ENCODE assay signal across 8 cellular contexts in the genomic region with DNA sequence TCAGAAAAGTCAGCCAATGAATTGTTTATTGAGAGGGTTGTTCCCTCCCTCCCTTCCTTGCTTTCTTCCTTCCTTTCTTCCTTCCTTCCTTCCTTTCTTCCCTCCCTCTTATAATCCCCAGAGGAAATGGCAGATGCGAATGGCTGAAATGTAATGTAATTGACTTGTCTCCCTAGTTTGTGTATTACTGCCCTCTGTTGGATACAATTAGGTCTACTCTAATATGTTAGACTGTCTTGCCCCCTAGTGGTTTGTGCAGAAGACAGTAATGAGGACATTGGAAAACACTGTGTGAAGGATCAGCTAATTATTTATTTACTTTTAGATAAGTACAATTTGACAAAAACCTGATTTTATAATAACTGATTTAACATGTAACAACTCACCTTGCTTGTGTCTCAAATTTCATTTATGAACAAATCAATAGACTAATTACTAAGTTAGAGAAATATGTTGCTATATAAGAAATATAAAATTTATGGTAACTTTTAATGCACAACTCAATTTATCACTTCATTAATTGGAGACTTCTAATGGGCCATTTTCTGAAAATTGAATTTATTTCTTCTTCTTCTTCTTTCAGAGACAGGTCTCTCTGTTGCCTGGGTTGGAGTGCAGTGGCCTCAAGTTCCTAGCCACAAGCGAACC.
A peak's percentile ranks its signal among the peaks of the same experiment; 100 is the strongest.
DNase-seq lines count a peak whose midpoint lies in the region; ATAC-seq lines count a peak whose summit lies in the region.

No MANE protein-coding gene starts in this region.

- H3K27ac Mint-ChIP-seq in activated CD8-positive, alpha-beta T cell treated with anti-CD3 and anti-CD28 coated beads, Interleukin-2, amount 10 ng/mL, durations not matched to agents 7 days and 5 days = no peak overlapping the region

- intact Hi-C loops in left cardiac atrium (cut with DNase I) = loop anchor here (1.0 to 10.0 kb wide), 5 partner anchors 38 to 803 kb away; no protein-coding TSS in a partner anchor

- no peaks in the 10 kb centered on the region for H3K27me3 Mint-ChIP-seq in activated CD8-positive, alpha-beta T cell treated with anti-CD3 and anti-CD28 coated beads, Interleukin-2, amount 10 ng/mL, durations not matched to agents 7 days and 5 days (ENCODE audit: low read depth)

- POLR2A ChIA-PET in activated CD8-positive, alpha-beta T cell treated with anti-CD3 and anti-CD28 coated beads, Interleukin-2, amount 10 ng/mL, durations not matched to agents 7 days and 5 days (lab: Charles Lee) = no interaction called here

- no peaks in the 10 kb centered on the region for H3K36me3 Mint-ChIP-seq in activated CD8-positive, alpha-beta T cell treated with anti-CD3 and anti-CD28 coated beads, Interleukin-2, amount 10 ng/mL, durations not matched to agents 7 days and 5 days (ENCODE audit: low read depth)

- H3K4me3 Mint-ChIP-seq in activated CD8-positive, alpha-beta T cell treated with anti-CD3 and anti-CD28 coated beads, Interleukin-2, amount 10 ng/mL, durations not matched to agents 7 days and 5 days = no peak overlapping the region

- H3K4me1 Mint-ChIP-seq in activated CD8-positive, alpha-beta T cell treated with anti-CD3 and anti-CD28 coated beads, Interleukin-2, amount 10 ng/mL, durations not matched to agents 7 days and 5 days (ENCODE audit: low read depth) = no peaks in the 10 kb centered on the region

- no peaks in the 10 kb centered on the region for H3K9me3 Mint-ChIP-seq in activated CD8-positive, alpha-beta T cell treated with anti-CD3 and anti-CD28 coated beads, Interleukin-2, amount 10 ng/mL, durations not matched to agents 7 days and 5 days (ENCODE audit: insufficient read depth)

- ATAC-seq in GM19468 (IDR thresholded peaks at IDR 0.05; ENCODE audit: extremely low read depth, unreplicated experiment) (peak; percentile 97), HG03442 (IDR thresholded peaks at IDR 0.05; ENCODE audit: unreplicated experiment) (peak; percentile 100), left cardiac atrium (peak; percentile 89 to 92)
- peak; percentile 87 for ATAC-seq in activated CD8-positive, alpha-beta T cell treated with anti-CD3 and anti-CD28 coated beads, Interleukin-2, amount 10 ng/mL, durations not matched to agents 7 days and 5 days

- no peak overlapping the region for H3K4me3 ChIP-seq in skeletal muscle cell (ENCODE audit: low read depth, low read length)

- peak; percentile 70 for DNase-seq in Daoy (ENCODE audit: low read depth)
- DNase-seq in NCI-H446 (lab: John Stamatoyannopoulos, UW) = peak; percentile 52 to 89
- peak; percentile 27 for DNase-seq in activated CD8-positive, alpha-beta T cell treated with anti-CD3 and anti-CD28 coated beads, Interleukin-2, amount 10 ng/mL, durations not matched to agents 7 days and 5 days
- DNase-seq in left cardiac atrium = no peak
- peak; percentile 55 for DNase-seq in skeletal muscle cell (ENCODE audit: low read depth)
- DNase-seq in activated gamma-delta T cell (lab: John Stamatoyannopoulos, UW) = no peak

- CTCF ChIA-PET in activated CD8-positive, alpha-beta T cell treated with anti-CD3 and anti-CD28 coated beads, Interleukin-2, amount 10 ng/mL, durations not matched to agents 7 days and 5 days (lab: Charles Lee) = interaction anchor here (0.9 to 2.8 kb wide), 7 partner anchors 8 to 803 kb away, joined by 3 to 10 read pairs (median 5); no protein-coding TSS in a partner anchor

Comparison
In these comparisons a context has a peak if more than half of its experiments do, and no peak if none do; other contexts are left out.
1. DNase-seq: peak in Daoy (single experiment), NCI-H446 (2 of 2), activated CD8-positive, alpha-beta T cell treated with anti-CD3 and anti-CD28 coated beads, Interleukin-2, amount 10 ng/mL, durations not matched to agents 7 days and 5 days (single experiment) and skeletal muscle cell (single experiment); none in left cardiac atrium (single experiment) and activated gamma-delta T cell (single experiment).
2. Peak in every context shown above with its lines, with median percentiles within 50 percentile points of each other: ATAC-seq.